In the genomic region with DNA sequence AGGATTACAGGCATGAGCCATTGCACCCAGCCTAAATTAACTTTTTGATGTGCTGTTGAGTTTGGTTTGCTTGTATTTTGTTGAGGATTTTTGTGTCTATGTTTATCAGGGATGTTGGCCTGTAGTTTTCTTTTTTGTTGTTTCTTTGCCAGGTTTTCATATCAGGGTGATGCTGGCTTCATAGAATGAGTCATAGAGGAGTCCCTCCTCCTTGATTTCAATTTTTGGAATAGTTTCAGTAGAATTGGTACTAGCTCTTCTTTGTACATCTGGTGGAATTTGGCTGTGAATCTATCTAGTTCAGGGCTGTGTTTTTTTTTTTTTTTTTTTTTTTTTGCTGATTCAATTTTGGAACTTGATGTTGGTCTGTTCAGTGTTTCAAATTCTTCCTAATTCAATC, we compare ENCODE assay signal across 26 cellular contexts.
DNase-seq lines count a peak whose midpoint lies in the region; ATAC-seq, FAIRE-seq and TF ChIP-seq lines count a peak whose summit lies in the region.
"Had no signal": no experiment of that assay in that cellular context is flagged by ENCODE, and none has a peak within 500 bp of the region (broad histone marks: within the 10 kb centered on the region; RNA-seq: fewer than 3 reads in every experiment).

No MANE protein-coding gene starts in this region.

- TF ChIP-seq RAD21 in liver (IDR thresholded peaks at IDR 0.05), result peak in 1 of 2 donors; percentile 18
- TF ChIP-seq RAD21 in HepG2 (CRISPR knock-in tag; IDR thresholded peaks at IDR 0.05), result no peak

- no peak overlapping the region for H3K27ac Mint-ChIP-seq in effector memory CD8-positive, alpha-beta T cell
- H3K27ac Mint-ChIP-seq: CD14-positive monocyte; CD8-positive, alpha-beta memory T cell had no signal

- no peaks in the 10 kb centered on the region for H3K27me3 Mint-ChIP-seq in effector memory CD8-positive, alpha-beta T cell
- H3K27me3 Mint-ChIP-seq: CD8-positive, alpha-beta memory T cell had no signal

- no TSS peak for BruUV-seq in HepG2 (replicated peaks; lab: Mats Ljungman, UMichigan)

- no peak overlapping the region for H3K4me3 Mint-ChIP-seq in effector memory CD8-positive, alpha-beta T cell
- H3K4me3 Mint-ChIP-seq: CD14-positive monocyte; CD8-positive, alpha-beta memory T cell had no signal

- POLR2A ChIA-PET in HepG2 (lab: Yijun Ruan, JAX), result no interaction called here

- TF ChIP-seq EP300 in HepG2 (IDR thresholded peaks at IDR 0.05; ENCODE audit: low read depth in 2 of 2, low read length in 2 of 2), result no peak
- no peak for TF ChIP-seq EP300 in HepG2 (CRISPR knock-in tag; IDR thresholded peaks at IDR 0.05; ENCODE audit: borderline replicate concordance)
- TF ChIP-seq EP300 in gastroesophageal sphincter (IDR thresholded peaks at IDR 0.05), result no peak

- H3K27ac ChIP-seq in liver (ENCODE audit: low read depth in 1 of 2, low read length in 2 of 2) (no peak overlapping the region), HepG2 (ENCODE audit: extremely low read length, insufficient read depth, low read length) (no peak overlapping the region), gastroesophageal sphincter (no peak overlapping the region), aorta (ENCODE audit: low read depth in 1 of 2, low read length in 2 of 2) (no peak overlapping the region), caudate nucleus (ENCODE audit: low read depth, low read length) (no peak overlapping the region)
- H3K27ac ChIP-seq: PC-9, SK-N-MC had no signal

- H3K36me3 ChIP-seq in liver (ENCODE audit: control insufficient read depth in 4 of 4, insufficient read depth in 3 of 4, low read depth in 1 of 4, low read length in 3 of 4) (no peaks in the 10 kb centered on the region), HepG2 (replicated peaks in 1 of 2; ENCODE audit: control insufficient read depth in 1 of 2, insufficient read depth in 2 of 2, low read length in 2 of 2) (no peaks in the 10 kb centered on the region), adipocyte (ENCODE audit: control insufficient read depth, insufficient read depth, low read length, severe bottlenecking) (no peaks in the 10 kb centered on the region), gastroesophageal sphincter (no peaks in the 10 kb centered on the region), aorta (ENCODE audit: control insufficient read depth in 1 of 2, insufficient read depth in 2 of 2, low read length in 1 of 2) (no peaks in the 10 kb centered on the region)
- H3K36me3 ChIP-seq: BE2C had no signal

- no peak for TF ChIP-seq POLR2A in HepG2 (IDR thresholded peaks at IDR 0.05; ENCODE audit: insufficient read depth in 1 of 2, low read depth in 2 of 2, low read length in 2 of 2)
- TF ChIP-seq POLR2A in gastroesophageal sphincter (IDR thresholded peaks at IDR 0.05), result no peak

- no peak overlapping the region for H2AFZ ChIP-seq in HepG2 (ENCODE audit: low read length)
- H2AFZ ChIP-seq: PC-9 had no signal

- H4K20me1 ChIP-seq in HepG2 (ENCODE audit: insufficient read depth, low read length), result no peaks in the 10 kb centered on the region

- in situ Hi-C loops in HepG2 (cut with HindIII; ENCODE audit: extremely low pct_ligation_motif_present, low pct_unique_long_range_greater_than_20kb), result no loop called here

- DNase-seq in HepG2 (ENCODE audit: low spot score) (no peak), adipocyte (ENCODE audit: low read depth) (no peak), aorta (no peak), COR-L47 (lab: John Stamatoyannopoulos, UW) (no peak), caudate nucleus (lab: John Stamatoyannopoulos, UW) (no peak)
- no peak for DNase-seq in effector memory CD8-positive, alpha-beta T cell
- DNase-seq: BE2C; Calu3; CD8-positive, alpha-beta memory T cell; DMS79 treated with DMSO at 0.1 percent for 48 hours; GF-D8; Kasumi-1; NCI-H1092 treated with DMSO at 0.1 percent for 48 hours; NCI-H1436 treated with DMSO at 0.1 percent for 48 hours; NCI-H187 treated with DMSO at 0.1 percent for 48 hours; NCI-H526; PC-9; SHP77 treated with DMSO at 0.1 percent for 48 hours had no signal

- no peak overlapping the region for H3K4me2 ChIP-seq in HepG2 (ENCODE audit: low read depth, low read length)
- H3K4me2 ChIP-seq: PC-9 had no signal

- H3K4me1 Mint-ChIP-seq in effector memory CD8-positive, alpha-beta T cell (ENCODE audit: low read depth in 2 of 2), result no peaks in the 10 kb centered on the region
- H3K4me1 Mint-ChIP-seq: CD14-positive monocyte; CD8-positive, alpha-beta memory T cell had no signal

- H3K27me3 ChIP-seq in liver (ENCODE audit: control insufficient read depth in 4 of 4, insufficient read depth in 4 of 4, low read length in 3 of 4) (no peaks in the 10 kb centered on the region), HepG2 (ENCODE audit: control insufficient read depth in 1 of 2, insufficient read depth in 2 of 2, low read length in 2 of 2) (no peaks in the 10 kb centered on the region), adipocyte (replicated peaks; ENCODE audit: control insufficient read depth, insufficient read depth, low read length) (no peaks in the 10 kb centered on the region), gastroesophageal sphincter (no peaks in the 10 kb centered on the region), aorta (ENCODE audit: control insufficient read depth in 1 of 2, insufficient read depth in 2 of 2, low read length in 1 of 2) (no peaks in the 10 kb centered on the region)
- H3K27me3 ChIP-seq: BE2C had no signal

- FAIRE-seq in HepG2 (lab: Jason Lieb, UNC), result no peak
- FAIRE-seq: GM12891, GM19239, H54, K562 had no signal

- peaks cover 7 to 22% (median 16%) of the 10 kb centered on the region in 4 donors for H3K4me1 ChIP-seq in liver (ENCODE audit: control insufficient read depth in 4 of 4, insufficient read depth in 4 of 4, low read length in 3 of 4)
- H3K4me1 ChIP-seq in HepG2 (ENCODE audit: insufficient read depth, low read length), result peaks cover 34% of the 10 kb centered on the region
- peaks cover 44% of the 10 kb centered on the region for H3K4me1 ChIP-seq in adipocyte (ENCODE audit: control insufficient read depth, insufficient read depth, low read length)
- H3K4me1 ChIP-seq in gastroesophageal sphincter, result no peaks in the 10 kb centered on the region
- no peaks in the 10 kb centered on the region for H3K4me1 ChIP-seq in aorta (ENCODE audit: control insufficient read depth in 1 of 2, insufficient read depth in 2 of 2, low read length in 2 of 2)
- H3K4me1 ChIP-seq: BE2C had no signal

- no peak overlapping the region for H3K9ac ChIP-seq in liver (ENCODE audit: low read depth in 1 of 2, low read length in 2 of 2)
- H3K9ac ChIP-seq in HepG2 (ENCODE audit: insufficient read depth, low read depth, low read length), result no peak overlapping the region
- H3K9ac ChIP-seq in adipocyte (ENCODE audit: low read length), result peak overlapping the region; percentile 52

- H3K9me3 ChIP-seq in liver (ENCODE audit: control insufficient read depth in 4 of 4, low read length in 3 of 4) (no peaks in the 10 kb centered on the region), HepG2 (ENCODE audit: low read length) (peaks cover 3% of the 10 kb centered on the region), adipocyte (ENCODE audit: control insufficient read depth, low read length) (no peaks in the 10 kb centered on the region), gastroesophageal sphincter (no peaks in the 10 kb centered on the region), aorta (ENCODE audit: control insufficient read depth, low read length) (no peaks in the 10 kb centered on the region)
- H3K9me3 ChIP-seq: BE2C had no signal

- TF ChIP-seq CTCF in liver (IDR thresholded peaks at IDR 0.05; ENCODE audit: low read depth, low read length, missing input control) (no peak), HepG2 (CRISPR knock-in tag; IDR thresholded peaks at IDR 0.05) (no peak), gastroesophageal sphincter (IDR thresholded peaks at IDR 0.05) (no peak)

- no peaks in the 10 kb centered on the region for H3K36me3 Mint-ChIP-seq in effector memory CD8-positive, alpha-beta T cell (ENCODE audit: insufficient read depth)
- H3K36me3 Mint-ChIP-seq: CD14-positive monocyte; CD8-positive, alpha-beta memory T cell had no signal

- CTCF ChIA-PET in HepG2 (lab: Yijun Ruan, JAX; ENCODE audit: low intra/inter-chr PET ratio, low total read pairs), result no interaction called here

- H3K4me3 ChIP-seq in liver (ENCODE audit: low read depth in 1 of 3, low read length in 3 of 3) (no peak overlapping the region), HepG2 (replicated peaks in 1 of 3; ENCODE audit: insufficient read depth in 1 of 3, low read depth in 2 of 3, low read length in 3 of 3) (no peak overlapping the region), adipocyte (ENCODE audit: low read length) (no peak overlapping the region), gastroesophageal sphincter (no peak overlapping the region), aorta (ENCODE audit: low read length in 2 of 2) (no peak overlapping the region)
- H3K4me3 ChIP-seq: K562, PC-9, SK-N-MC had no signal

- peaks cover 0 to 4% of the 10 kb centered on the region in 2 donors for H3K9me3 Mint-ChIP-seq in effector memory CD8-positive, alpha-beta T cell

- H3K79me2 ChIP-seq in HepG2 (ENCODE audit: insufficient read depth, low read length), result no peaks in the 10 kb centered on the region

- ATAC-seq in HepG2 (no peak), gastroesophageal sphincter (peak; percentile 60), aorta (ENCODE audit: low FRiP score) (peak; percentile 38)
- ATAC-seq in effector memory CD8-positive, alpha-beta T cell (replicated peaks), result no peak
- ATAC-seq: K562 had no signal

- intact Hi-C loops in HepG2 (cut with micrococcal nuclease; ENCODE audit: unreplicated experiment), result no loop called here
- intact Hi-C loops in aorta (cut with DNase I), result no loop called here

TF ChIP-seq in liver, 16 proteins besides CTCF, POLR2A, EP300 and RAD21 (continues in another document):
- TF ChIP-seq HNF4G (IDR thresholded peaks at IDR 0.05) (no peak), HNF4A (conservative IDR thresholded peaks at IDR 0.05) (peak in 1 of 2 donors; percentile 12), GABPA (IDR thresholded peaks at IDR 0.05 in 1 of 2, conservative IDR thresholded peaks at IDR 0.05 in 1 of 2) (no peak), TAF1 (conservative IDR thresholded peaks at IDR 0.05) (no peak), EGR1 (IDR thresholded peaks at IDR 0.05; ENCODE audit: low read depth in 2 of 2) (no peak)
- TF ChIP-seq, protein P1, sequence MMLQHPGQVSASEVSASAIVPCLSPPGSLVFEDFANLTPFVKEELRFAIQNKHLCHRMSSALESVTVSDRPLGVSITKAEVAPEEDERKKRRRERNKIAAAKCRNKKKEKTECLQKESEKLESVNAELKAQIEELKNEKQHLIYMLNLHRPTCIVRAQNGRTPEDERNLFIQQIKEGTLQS (IDR thresholded peaks at IDR 0.05), result no peak

TF ChIP-seq in HepG2, 621 proteins besides CTCF, POLR2A, EP300 and RAD21 (continues in another document):
- TF ChIP-seq CENPBD1 (CRISPR knock-in tag; IDR thresholded peaks at IDR 0.05; ENCODE audit: borderline replicate concordance, low read depth) (no peak), ATM (IDR thresholded peaks at IDR 0.05; ENCODE audit: borderline replicate concordance) (no peak)

Comparison
In these comparisons a context has a peak if more than half of its experiments do, and no peak if none do; other contexts are left out.
1. ATAC-seq: peak in gastroesophageal sphincter (single experiment) and aorta (single experiment); none in HepG2 (single experiment) and effector memory CD8-positive, alpha-beta T cell (single experiment).